In genomic region chr20:15071010-15071808, GRCh38 we compare ENCODE assay signal across 31 cellular contexts.
"Had no signal": no experiment of that assay in that cellular context is flagged by ENCODE, and none has a peak within 500 bp of the region (broad histone marks: within the 10 kb centered on the region; RNA-seq: fewer than 3 reads in every experiment).

No MANE protein-coding gene starts in this region.

- H3K9me3 ChIP-seq: ascending aorta, body of pancreas, MG63, Peyer's patch, SJCRH30 had no signal

- FAIRE-seq: bronchial epithelial cell had no signal

- H3K36me3 ChIP-seq: ascending aorta, MG63, Peyer's patch, SJCRH30 had no signal

- ATAC-seq: activated CD8-positive, alpha-beta T cell treated with anti-CD3 and anti-CD28 coated beads, Interleukin-2, amount 10 ng/mL, durations not matched to agents 7 days and 5 days; body of pancreas; T-helper 17 cell; WTC11 had no signal

- H3K4me1 ChIP-seq: ascending aorta, body of pancreas, Peyer's patch had no signal

- H3K27me3 ChIP-seq: ascending aorta, body of pancreas, MG63, Peyer's patch, SJCRH30 had no signal

- DNase-seq: activated CD4-positive, alpha-beta T cell treated with anti-CD3 and anti-CD28 coated beads for 48 hours; activated CD4-positive, alpha-beta T cell treated with anti-CD3 and anti-CD28 coated beads, Interleukin-2, amount 50 U/mL, for 4 hours; activated CD4-positive, CD25-positive, alpha-beta regulatory T cell treated with anti-CD3 and anti-CD28 coated beads, Interleukin-2, amount 50 U/mL, for 72 hours; activated CD8-positive, alpha-beta memory T cell treated with anti-CD3 and anti-CD28 coated beads, Interleukin-2, amount 50 U/mL, for 48 hours; activated CD8-positive, alpha-beta T cell treated with anti-CD3 and anti-CD28 coated beads, Interleukin-2, amount 10 ng/mL, durations not matched to agents 7 days and 5 days; activated naive CD4-positive, alpha-beta T cell treated with anti-CD3 and anti-CD28 coated beads, Interleukin-2, amount 50 U/mL, for 16 hours; activated naive CD8-positive, alpha-beta T cell treated with anti-CD3 and anti-CD28 coated beads, Interleukin-2, amount 10 ng/mL, durations not matched to agents 7 days and 5 days; activated T-cell treated with anti-CD3 and anti-CD28 coated beads, Interleukin-2, amount 50 U/mL, for 1 hour; body of pancreas; MG63; MV-4-11; NCI-H1092 treated with DMSO at 0.1 percent for 48 hours; NCI-H1417 treated with DMSO at 0.1 percent for 48 hours; NCI-H1694; NCI-H2029; NCI-H2107; NCI-H345; NCI-H510A; NCI-H69; NK-92 treated with Interleukin-12 subunit alpha and Interleukin-12 subunit beta, amount 100 ng/mL, for 24 hours; OCI-M1; Peyer's patch; Right ventricle myocardium superior; T-helper 17 cell; T-helper 9 cell had no signal

- H3K4me3 ChIP-seq: ascending aorta, body of pancreas, MG63, Peyer's patch, SJCRH30 had no signal

- H3K27ac ChIP-seq: ascending aorta, body of pancreas, KMS-11, Peyer's patch, RWPE1, SJCRH30 had no signal

- H3K4me2 ChIP-seq: KMS-11 had no signal

- H3K9ac ChIP-seq: KMS-11 had no signal
